ENCODE assay signal across 20 cellular contexts in the genomic region with DNA sequence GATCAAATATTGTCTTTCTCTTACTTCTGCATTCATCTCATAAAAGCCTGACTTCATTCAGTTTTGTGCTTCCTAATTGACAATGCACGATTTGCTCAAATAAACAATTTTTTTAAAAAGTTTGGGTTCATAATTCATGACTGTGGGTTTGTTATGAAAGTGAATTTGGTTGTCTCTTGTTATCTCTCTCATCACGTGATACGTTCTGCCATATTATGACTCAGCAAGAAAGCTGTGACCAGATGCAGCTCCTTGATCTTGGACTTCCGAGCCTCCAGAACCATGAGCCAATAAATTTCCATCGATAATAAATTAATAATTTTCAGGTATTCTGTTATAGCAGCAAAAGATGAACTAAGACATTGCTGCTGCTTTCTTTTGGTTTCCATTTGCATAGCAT.
"Had no signal": no experiment of that assay in that cellular context is flagged by ENCODE, and none has a peak within 500 bp of the region (broad histone marks: within the 10 kb centered on the region; RNA-seq: fewer than 3 reads in every experiment).

No MANE protein-coding gene starts in this region.

- ATAC-seq: activated CD4-positive, CD25-positive, alpha-beta regulatory T cell treated with anti-CD3 and anti-CD28 coated beads, Interleukin-2, amount 50 U/mL, for 24 hours; activated CD8-positive, alpha-beta T cell treated with anti-CD3 and anti-CD28 coated beads for 36 hours; activated T-cell treated with anti-CD3 and anti-CD28 coated beads, Interleukin-2, amount 50 U/mL, for 72 hours; PC-3 had no signal

- H3K36me3 ChIP-seq: brain microvascular endothelial cell, cardiac muscle cell, WERI-Rb-1 had no signal

- DNase-seq: activated CD4-positive, alpha-beta T cell treated with anti-CD3 and anti-CD28 coated beads for 4 hours; activated CD8-positive, alpha-beta memory T cell treated with anti-CD3 and anti-CD28 coated beads, Interleukin-2, amount 50 U/mL, for 4 hours; activated CD8-positive, alpha-beta T cell treated with anti-CD3 and anti-CD28 coated beads for 36 hours; activated gamma-delta T cell treated with Interleukin-2 at 50 U/mL for 16 hours; activated naive CD4-positive, alpha-beta T cell treated with anti-CD3 and anti-CD28 coated beads, Interleukin-2, amount 10 ng/mL, durations not matched to agents 7 days and 5 days; activated naive CD8-positive, alpha-beta T cell treated with anti-CD3 and anti-CD28 coated beads for 36 hours; activated T-cell treated with anti-CD3 and anti-CD28 coated beads, Interleukin-2, amount 50 U/mL, for 72 hours; brain microvascular endothelial cell; cerebellar nuclear complex; NCI-H1092; NCI-H1417; NCI-H2029; NCI-H2107; NCI-H524; PC-3; SK-N-SH; T-helper 1 cell; WERI-Rb-1 had no signal

- H3K9me2 ChIP-seq: SK-N-SH had no signal

- H3K27me3 ChIP-seq: brain microvascular endothelial cell, cardiac muscle cell had no signal

- H3K4me2 ChIP-seq: SK-N-SH had no signal

- H3K27ac ChIP-seq: brain microvascular endothelial cell, cardiac muscle cell, WERI-Rb-1 had no signal

- H3K9me3 ChIP-seq: SK-N-SH had no signal

- H3K4me3 ChIP-seq: cardiac muscle cell had no signal
